Comparison of ENCODE assay signal across 8 cellular contexts in genomic region chr17:35578195-35578928, GRCh38. TPM values are rescaled to one million over a fixed set of nuclear protein-coding genes. Genes with fewer than 3 reads are reported as not detected.
DNase-seq lines count a peak whose midpoint lies in the region; ATAC-seq, FAIRE-seq and TF ChIP-seq lines count a peak whose summit lies in the region.

Gene PEX12 (minus strand): TSS chr17:35578571. CDS start chr17:35578021, 550 bp downstream.

- DNase-seq in CD4-positive, alpha-beta T cell, result peak; percentile 77 to 90 (median 84)
- DNase-seq in GM20000 (ENCODE audit: low spot score) (peak; percentile 79), HTR-8/SVneo (ENCODE audit: insufficient read length, low spot score) (peak; percentile 91), NOMO-1 treated with DMSO at 0.1 percent for 48 hours (lab: John Stamatoyannopoulos, UW; ENCODE audit: unreplicated experiment) (peak; percentile 93), mesenteric fat pad (ENCODE audit: low spot score) (peak; percentile 93)
- peak; percentile 95 for DNase-seq in activated CD8-positive, alpha-beta memory T cell treated with anti-CD3 and anti-CD28 coated beads, Interleukin-2, amount 10 ng/mL, durations not matched to agents 7 days and 5 days
- DNase-seq in stimulated activated CD8-positive, alpha-beta memory T cell treated with anti-CD3 and anti-CD28 coated beads, Interleukin-15, amount 100 ng/mL, for 1 hour (ENCODE audit: low read depth), result peak; percentile 71

- FAIRE-seq in HTR-8/SVneo (lab: Jason Lieb, UNC), result peak; percentile 68

- peak; percentile 96 for ATAC-seq in CD4-positive, alpha-beta T cell (ENCODE audit: poor library complexity)
- peak; percentile 95 for ATAC-seq in activated CD8-positive, alpha-beta memory T cell treated with anti-CD3 and anti-CD28 coated beads, Interleukin-2, amount 10 ng/mL, durations not matched to agents 7 days and 5 days

- no peaks in the 10 kb centered on the region for H3K9me3 Mint-ChIP-seq in CD4-positive, alpha-beta T cell
- no peaks in the 10 kb centered on the region for H3K9me3 Mint-ChIP-seq in activated CD8-positive, alpha-beta memory T cell treated with anti-CD3 and anti-CD28 coated beads, Interleukin-2, amount 10 ng/mL, durations not matched to agents 7 days and 5 days (ENCODE audit: low read depth)

- no peak for TF ChIP-seq CTCF in CD4-positive, alpha-beta T cell (IDR thresholded peaks at IDR 0.05)
- TF ChIP-seq CTCF in GM20000 (IDR thresholded peaks at IDR 0.05; ENCODE audit: extremely low read depth, missing control alignments), result no peak

- in situ Hi-C loops in endometrial microvascular endothelial cells (cut with HindIII; ENCODE audit: inconsistent ontology term, low pct_unique_long_range_greater_than_20kb, low sequenced_read_pairs), result no loop called here

- peaks cover 27% of the 10 kb centered on the region for H3K36me3 Mint-ChIP-seq in CD4-positive, alpha-beta T cell (ENCODE audit: low read depth)
- peaks cover 4% of the 10 kb centered on the region for H3K36me3 Mint-ChIP-seq in activated CD8-positive, alpha-beta memory T cell treated with anti-CD3 and anti-CD28 coated beads, Interleukin-2, amount 10 ng/mL, durations not matched to agents 7 days and 5 days

- POLR2A ChIA-PET in CD4-positive, alpha-beta T cell (lab: Charles Lee), result interaction anchor here (0.6 to 4.3 kb wide), 52 partner anchors 10 to 956 kb away, joined by 3 to 128 read pairs (median 4); partner anchors contain the start of genes AP2B1, LIG3, MYO19 and NLE1

- H3K4me1 Mint-ChIP-seq in CD4-positive, alpha-beta T cell (ENCODE audit: low read depth), result peaks cover 42% of the 10 kb centered on the region
- peaks cover 25% of the 10 kb centered on the region for H3K4me1 Mint-ChIP-seq in activated CD8-positive, alpha-beta memory T cell treated with anti-CD3 and anti-CD28 coated beads, Interleukin-2, amount 10 ng/mL, durations not matched to agents 7 days and 5 days

- peak within 1 kb of the TSS; percentile 90 for H3K27ac ChIP-seq in CD4-positive, alpha-beta T cell (ENCODE audit: low read depth, low read length)

- CTCF ChIA-PET in CD4-positive, alpha-beta T cell (lab: Charles Lee), result interaction anchor here (0.6 to 3.3 kb wide), 9 partner anchors 8 to 437 kb away, joined by 3 to 11 read pairs (median 8); partner anchors contain the start of genes AP2B1, NLE1 and SLFN5
- CTCF ChIA-PET in activated CD8-positive, alpha-beta memory T cell treated with anti-CD3 and anti-CD28 coated beads, Interleukin-2, amount 10 ng/mL, durations not matched to agents 7 days and 5 days (lab: Charles Lee), result interaction anchor here (0.6 to 2.4 kb wide), 16 partner anchors 8 to 366 kb away, joined by 3 to 14 read pairs (median 4); partner anchors contain the start of gene AP2B1

- peak within 1 kb of the TSS; percentile 92 for H3K4me3 Mint-ChIP-seq in CD4-positive, alpha-beta T cell
- peak within 1 kb of the TSS; percentile 100 for H3K4me3 Mint-ChIP-seq in activated CD8-positive, alpha-beta memory T cell treated with anti-CD3 and anti-CD28 coated beads, Interleukin-2, amount 10 ng/mL, durations not matched to agents 7 days and 5 days

- H3K27me3 ChIP-seq in CD4-positive, alpha-beta T cell (ENCODE audit: control insufficient read depth, insufficient read depth, low read length), result no peaks in the 10 kb centered on the region

- H3K27ac Mint-ChIP-seq in CD4-positive, alpha-beta T cell, result peak within 1 kb of the TSS; percentile 97
- peak within 1 kb of the TSS; percentile 99 for H3K27ac Mint-ChIP-seq in activated CD8-positive, alpha-beta memory T cell treated with anti-CD3 and anti-CD28 coated beads, Interleukin-2, amount 10 ng/mL, durations not matched to agents 7 days and 5 days

- intact Hi-C loops in CD4-positive, alpha-beta T cell (cut with DNase I, micrococcal nuclease), result loop anchor here (1.0 to 2.0 kb wide), 4 partner anchors 9 to 436 kb away; partner anchors contain the start of genes AP2B1 (in 2 of the 2) and NLE1 (in 2 of the 2)

- H3K9me3 ChIP-seq in CD4-positive, alpha-beta T cell (ENCODE audit: control insufficient read depth, low read length), result no peaks in the 10 kb centered on the region

- no peaks in the 10 kb centered on the region for H3K27me3 Mint-ChIP-seq in CD4-positive, alpha-beta T cell
- H3K27me3 Mint-ChIP-seq in activated CD8-positive, alpha-beta memory T cell treated with anti-CD3 and anti-CD28 coated beads, Interleukin-2, amount 10 ng/mL, durations not matched to agents 7 days and 5 days, result no peaks in the 10 kb centered on the region

RNA-seq across cellular contexts. Expression of gene PEX12, which starts in this region (rescaled TPM):
- 1 to 10 TPM; 3.0 to 3.2 TPM for total RNA-seq in CD4-positive, alpha-beta T cell
- total RNA-seq in activated CD8-positive, alpha-beta memory T cell treated with anti-CD3 and anti-CD28 coated beads, Interleukin-2, amount 10 ng/mL, durations not matched to agents 7 days and 5 days, result 1 to 10 TPM; 3.9 to 4.6 TPM
- total RNA-seq in endometrial microvascular endothelial cells (ENCODE audit: inconsistent ontology term), result 12.0 TPM
- total RNA-seq in mesenteric fat pad, result 3.3 TPM

Comparison
In these comparisons a context has a peak if more than half of its experiments do, and no peak if none do; other contexts are left out.
1. Peak in every context shown above with its lines: DNase-seq, ATAC-seq and H3K27ac ChIP-seq.